ENCODE assay signal across 8 cellular contexts in the genomic region with DNA sequence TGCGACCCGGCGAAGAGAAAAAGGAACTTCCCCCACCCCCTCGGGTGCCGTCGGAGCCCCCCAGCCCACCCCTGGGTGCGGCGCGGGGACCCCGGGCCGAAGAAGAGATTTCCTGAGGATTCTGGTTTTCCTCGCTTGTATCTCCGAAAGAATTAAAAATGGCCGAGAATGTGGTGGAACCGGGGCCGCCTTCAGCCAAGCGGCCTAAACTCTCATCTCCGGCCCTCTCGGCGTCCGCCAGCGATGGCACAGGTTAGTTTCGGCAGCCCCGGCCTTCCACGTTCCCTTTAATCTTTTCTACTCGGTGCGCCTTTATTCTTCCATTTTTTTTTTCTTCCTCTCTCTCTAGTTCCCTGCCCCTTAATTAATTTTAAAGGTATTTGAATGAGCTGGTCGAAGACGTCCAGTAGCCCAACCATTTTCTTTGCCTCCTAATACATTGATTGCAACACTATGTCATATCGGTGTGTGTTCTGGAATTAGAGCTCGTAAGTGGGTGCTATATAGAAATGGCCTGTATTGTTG. TPM values are rescaled to one million over a fixed set of nuclear protein-coding genes. Genes with fewer than 3 reads are reported as not detected.
DNase-seq lines count a peak whose midpoint lies in the region; ATAC-seq and TF ChIP-seq lines count a peak whose summit lies in the region.

No MANE protein-coding gene starts in this region.

- TF ChIP-seq CTCF in 22Rv1 (IDR thresholded peaks at IDR 0.05) (no peak), gastroesophageal sphincter (IDR thresholded peaks at IDR 0.05) (no peak)

- H3K27ac ChIP-seq in 22Rv1 (peak overlapping the region; percentile 99), gastroesophageal sphincter (peak overlapping the region; percentile 95 to 100 (median 100)), neuronal stem cell (replicated peaks; ENCODE audit: low read length) (peak overlapping the region; percentile 100)

- peak overlapping the region; percentile 97 for H3K23ac ChIP-seq in neuronal stem cell (ENCODE audit: low read depth, low read length, poor library complexity)

- H2BK15ac ChIP-seq in neuronal stem cell (ENCODE audit: low read length) = no peak overlapping the region

- peak overlapping the region; percentile 100 for H3K27ac Mint-ChIP-seq in activated T-cell treated with anti-CD3 and anti-CD28 coated beads, Interleukin-2, amount 50 U/mL, for 72 hours

- peak; percentile 51 for DNase-seq in G401 (ENCODE audit: low spot score)
- peak; percentile 4 for DNase-seq in NCI-H146 treated with DMSO at 0.1 percent for 48 hours (lab: John Stamatoyannopoulos, UW; ENCODE audit: unreplicated experiment)
- peak; percentile 37 to 50 for DNase-seq in activated T-cell treated with anti-CD3 and anti-CD28 coated beads, Interleukin-2, amount 50 U/mL, for 72 hours
- no peak for DNase-seq in neuronal stem cell (ENCODE audit: low spot score)

- WGBS in gastroesophageal sphincter (ENCODE audit: low coverage in 1 of 2), 2 donors = 0 to 1% methylated on average over 16 to 28 of the region's 31 CpGs
- no CpG with 5 or more reads among the region's 31 CpGs for WGBS in neuronal stem cell (ENCODE audit: extremely low coverage in 2 of 2, insufficient read length in 2 of 2, insufficient replicate concordance in 1 of 2), 2 donors

- H2BK5ac ChIP-seq in neuronal stem cell (ENCODE audit: low read length) = peak overlapping the region; percentile 97

- peaks cover 0 to 2% of the 10 kb centered on the region in 2 donors for H3K9me3 Mint-ChIP-seq in activated T-cell treated with anti-CD3 and anti-CD28 coated beads, Interleukin-2, amount 50 U/mL, for 72 hours

- no peak overlapping the region for H2BK120ac ChIP-seq in neuronal stem cell (ENCODE audit: low read depth, low read length)

- H3K36me3 Mint-ChIP-seq in activated T-cell treated with anti-CD3 and anti-CD28 coated beads, Interleukin-2, amount 50 U/mL, for 72 hours (ENCODE audit: insufficient read depth in 2 of 2) = peaks cover 13 to 14% of the 10 kb centered on the region in 2 donors

- H3K4ac ChIP-seq in neuronal stem cell (ENCODE audit: low read length) = no peak overlapping the region

- H3K18ac ChIP-seq in neuronal stem cell (ENCODE audit: low read length) = peak overlapping the region; percentile 99

- no peak for TF ChIP-seq POLR2A in gastroesophageal sphincter (IDR thresholded peaks at IDR 0.05)

- peak overlapping the region; percentile 92 for H2AFZ ChIP-seq in neuronal stem cell (ENCODE audit: low read length)

- H3K4me1 ChIP-seq in gastroesophageal sphincter (peaks cover 3 to 55% (median 18%) of the 10 kb centered on the region in 3 donors), neuronal stem cell (ENCODE audit: control insufficient read depth in 2 of 2, insufficient read depth in 1 of 2, low read depth in 1 of 2, low read length in 2 of 2) (peaks cover 1 to 3% of the 10 kb centered on the region in 2 donors)

- H3K4me3 Mint-ChIP-seq in activated T-cell treated with anti-CD3 and anti-CD28 coated beads, Interleukin-2, amount 50 U/mL, for 72 hours = peak overlapping the region; percentile 96 to 100

- H4K91ac ChIP-seq in neuronal stem cell (ENCODE audit: low read depth, low read length, poor library complexity) = no peak overlapping the region

- H3K14ac ChIP-seq in neuronal stem cell (ENCODE audit: low read length) = no peak overlapping the region

- H3K79me1 ChIP-seq in neuronal stem cell (ENCODE audit: low read depth, low read length) = no peaks in the 10 kb centered on the region

- in situ Hi-C loops in G401 (cut with HindIII; ENCODE audit: low sequenced_read_pairs) = no loop called here

- peak overlapping the region; percentile 53 for H3K4me2 ChIP-seq in neuronal stem cell (ENCODE audit: insufficient read depth, low read length, poor library complexity, severe bottlenecking)

- peak overlapping the region; percentile 74 for H3K9ac ChIP-seq in neuronal stem cell (ENCODE audit: low read depth, low read length, poor library complexity)

- no peak overlapping the region for H2BK12ac ChIP-seq in neuronal stem cell (ENCODE audit: low read length)

- peak overlapping the region; percentile 95 for H2AK5ac ChIP-seq in neuronal stem cell (ENCODE audit: low read depth, low read length)

- no peak for ATAC-seq in activated T-cell treated with anti-CD3 and anti-CD28 coated beads, Interleukin-2, amount 50 U/mL, for 72 hours (replicated peaks in 1 of 2)
- ATAC-seq in gastroesophageal sphincter (no peak), HG02588 (IDR thresholded peaks at IDR 0.05; ENCODE audit: unreplicated experiment) (no peak), HG03280 (IDR thresholded peaks at IDR 0.05; ENCODE audit: unreplicated experiment) (no peak)

- H3K9me3 ChIP-seq in gastroesophageal sphincter = no peaks in the 10 kb centered on the region
- no peaks in the 10 kb centered on the region for H3K9me3 ChIP-seq in neuronal stem cell (replicated peaks in 1 of 2; ENCODE audit: control insufficient read depth in 2 of 2, insufficient read depth in 1 of 2, low read depth in 1 of 2, low read length in 2 of 2)

- H3K4me1 Mint-ChIP-seq in activated T-cell treated with anti-CD3 and anti-CD28 coated beads, Interleukin-2, amount 50 U/mL, for 72 hours (ENCODE audit: low read depth) = peaks cover 41% of the 10 kb centered on the region

- H3K36me3 ChIP-seq in gastroesophageal sphincter = no peaks in the 10 kb centered on the region
- peaks cover 0 to 32% of the 10 kb centered on the region in 2 donors for H3K36me3 ChIP-seq in neuronal stem cell (replicated peaks in 1 of 2; ENCODE audit: control insufficient read depth in 2 of 2, insufficient read depth in 2 of 2, low read length in 2 of 2)

- no peak for TF ChIP-seq EP300 in gastroesophageal sphincter (IDR thresholded peaks at IDR 0.05)

- no peak overlapping the region for H4K8ac ChIP-seq in neuronal stem cell (ENCODE audit: low read depth, low read length)

- no peaks in the 10 kb centered on the region for H3K27me3 Mint-ChIP-seq in activated T-cell treated with anti-CD3 and anti-CD28 coated beads, Interleukin-2, amount 50 U/mL, for 72 hours (ENCODE audit: low read depth)

- H3K27me3 ChIP-seq in gastroesophageal sphincter (no peaks in the 10 kb centered on the region), neuronal stem cell (ENCODE audit: control insufficient read depth in 3 of 3, insufficient read depth in 3 of 3, low read depth in 1 of 3, low read length in 3 of 3) (no peaks in the 10 kb centered on the region)

- H3K4me3 ChIP-seq in gastroesophageal sphincter = peak overlapping the region; percentile 69 to 87
- H3K4me3 ChIP-seq in neuronal stem cell (ENCODE audit: low read length in 2 of 2) = peak overlapping the region; percentile 96 to 97

RNA-seq across cellular contexts. Expression of a gene that starts 0.5 kb away (rescaled TPM):
- total RNA-seq in G401 (2014; rRNA removed; shearing (Covaris generic)) = 14.2 and 73.2 TPM in 2 replicates
- 10 to 100 TPM; 58.9 to 65.8 TPM for total RNA-seq in activated T-cell treated with anti-CD3 and anti-CD28 coated beads, Interleukin-2, amount 50 U/mL, for 72 hours
- 100 to 1,000 TPM in 1 of 4 donors, 10 to 100 TPM in 3; 57.8 to 107 (median 79.2) TPM for total RNA-seq in gastroesophageal sphincter
- polyA plus RNA-seq in neuronal stem cell (2013, experiment 1 of 2) = 19.7 TPM
- polyA plus RNA-seq in neuronal stem cell (2013, experiment 2 of 2) = 21.9 TPM
